In genomic region chr6:36927691-36928546, GRCh38 we compare ENCODE assay signal across 16 cellular contexts. TPM values are rescaled to one million over a fixed set of nuclear protein-coding genes. Genes with fewer than 3 reads are reported as not detected.
DNase-seq lines count a peak whose midpoint lies in the region; ATAC-seq and TF ChIP-seq lines count a peak whose summit lies in the region.
"Had no signal": no experiment of that assay in that cellular context is flagged by ENCODE, and none has a peak within 500 bp of the region (broad histone marks: within the 10 kb centered on the region; RNA-seq: fewer than 3 reads in every experiment).

No MANE protein-coding gene starts in this region.

- H3K4me1 ChIP-seq in esophagus muscularis mucosa: peaks cover 18 to 43% (median 37%) of the 10 kb centered on the region in 4 donors

- peak overlapping the region; percentile 78 for H3K27ac Mint-ChIP-seq in type B pancreatic cell
- H3K27ac Mint-ChIP-seq: activated T-helper 2 cell treated with anti-CD3 and anti-CD28 coated beads, Interferon-gamma antibody, Interleukin-2, Interleukin-4, amounts not matched to agents 10 μg/mL and 5 μg/mL and 100 μg/mL, durations not matched to agents 14 hours and 24 hours and 36 hours; stimulated activated naive CD8-positive, alpha-beta T cell treated with anti-CD3 and anti-CD28 coated beads, Interleukin-15, Interleukin-2, amounts not matched to agents 100 ng/mL and 50 ng/mL, for 24 hours had no signal

- no peak for TF ChIP-seq POLR2A in esophagus muscularis mucosa (IDR thresholded peaks at IDR 0.05; ENCODE audit: low read depth)

- no peaks in the 10 kb centered on the region for H3K9me3 ChIP-seq in esophagus muscularis mucosa
- H3K9me3 ChIP-seq: ovary had no signal

- no peak for TF ChIP-seq EP300 in esophagus muscularis mucosa (IDR thresholded peaks at IDR 0.05)

- peaks cover 2% of the 10 kb centered on the region for H3K9me3 Mint-ChIP-seq in type B pancreatic cell
- H3K9me3 Mint-ChIP-seq: activated CD4-positive, alpha-beta T cell treated with anti-CD3 and anti-CD28 coated beads, Interleukin-2, amount 10 ng/mL, durations not matched to agents 24 days and 14 days; activated T-helper 2 cell treated with anti-CD3 and anti-CD28 coated beads, Interferon-gamma antibody, Interleukin-2, Interleukin-4, amounts not matched to agents 10 μg/mL and 5 μg/mL and 100 μg/mL, durations not matched to agents 14 hours and 24 hours and 36 hours; stimulated activated naive CD8-positive, alpha-beta T cell treated with anti-CD3 and anti-CD28 coated beads, Interleukin-15, Interleukin-2, amounts not matched to agents 100 ng/mL and 50 ng/mL, for 24 hours; T-cell had no signal

- H3K27me3 ChIP-seq in esophagus muscularis mucosa: no peaks in the 10 kb centered on the region
- H3K27me3 ChIP-seq: ovary had no signal

- no peaks in the 10 kb centered on the region for H3K27me3 Mint-ChIP-seq in type B pancreatic cell
- H3K27me3 Mint-ChIP-seq: activated CD4-positive, alpha-beta T cell treated with anti-CD3 and anti-CD28 coated beads, Interleukin-2, amount 10 ng/mL, durations not matched to agents 24 days and 14 days; stimulated activated naive CD8-positive, alpha-beta T cell treated with anti-CD3 and anti-CD28 coated beads, Interleukin-15, Interleukin-2, amounts not matched to agents 100 ng/mL and 50 ng/mL, for 24 hours; T-cell had no signal

- peaks cover 8% of the 10 kb centered on the region for H3K36me3 Mint-ChIP-seq in type B pancreatic cell

- H3K27ac ChIP-seq in esophagus muscularis mucosa (replicated peaks in 1 of 4): peak overlapping the region; percentile 32 to 64 (median 52)

- H3K4me3 ChIP-seq in esophagus muscularis mucosa: no peak overlapping the region
- H3K4me3 ChIP-seq: ovary had no signal

- peaks cover 21% of the 10 kb centered on the region for H3K4me1 Mint-ChIP-seq in type B pancreatic cell (ENCODE audit: unreplicated experiment)

- 38% methylated on average over 12 of the region's 13 CpGs for WGBS in esophagus muscularis mucosa

- peak; percentile 45 for DNase-seq in NCI-H2029 (lab: John Stamatoyannopoulos, UW)
- DNase-seq in NCI-H2029 treated with DMSO at 0.1 percent for 48 hours (lab: John Stamatoyannopoulos, UW): no peak
- DNase-seq in esophagus muscularis mucosa (ENCODE audit: extremely low spot score): no peak
- DNase-seq in myocyte (ENCODE audit: low read depth): peak; percentile 98
- no peak for DNase-seq in type B pancreatic cell (ENCODE audit: extremely low spot score, unreplicated experiment)
- DNase-seq in activated CD4-positive, alpha-beta T cell treated with anti-CD3 and anti-CD28 coated beads, Interleukin-2, amount 50 U/mL, for 48 hours: no peak
- DNase-seq in putamen (ENCODE audit: low spot score): no peak
- DNase-seq: 8988T; activated CD4-positive, alpha-beta T cell treated with anti-CD3 and anti-CD28 coated beads, Interleukin-2, amount 10 ng/mL, durations not matched to agents 24 days and 14 days; stimulated activated CD4-positive, alpha-beta T cell treated with anti-CD3 and anti-CD28 coated beads, Interleukin-4, amount 100 ng/mL, for 1 hour; T-cell had no signal

- no peak overlapping the region for H3K4me3 Mint-ChIP-seq in type B pancreatic cell
- H3K4me3 Mint-ChIP-seq: activated CD4-positive, alpha-beta T cell treated with anti-CD3 and anti-CD28 coated beads, Interleukin-2, amount 10 ng/mL, durations not matched to agents 24 days and 14 days; stimulated activated naive CD8-positive, alpha-beta T cell treated with anti-CD3 and anti-CD28 coated beads, Interleukin-15, Interleukin-2, amounts not matched to agents 100 ng/mL and 50 ng/mL, for 24 hours; T-cell had no signal

- intact Hi-C loops in esophagus muscularis mucosa (cut with DNase I): no loop called here

- H3K36me3 ChIP-seq in esophagus muscularis mucosa: peaks cover 10 to 32% (median 30%) of the 10 kb centered on the region in 4 donors
- H3K36me3 ChIP-seq: ovary had no signal

- no peak for ATAC-seq in HG03280 (IDR thresholded peaks at IDR 0.05; ENCODE audit: unreplicated experiment)
- ATAC-seq: T-cell had no signal

- TF ChIP-seq CTCF in esophagus muscularis mucosa (IDR thresholded peaks at IDR 0.05) (no peak), type B pancreatic cell (conservative IDR thresholded peaks at IDR 0.05) (no peak)

RNA-seq across cellular contexts. Expression of gene PI16, which starts 26.6 kb away (rescaled TPM):
- total RNA-seq in esophagus muscularis mucosa (10 to 100 TPM; 44.8 to 64.3 (median 56.9) TPM), myocyte (not detected in 2 replicates), type B pancreatic cell (ENCODE audit: low replicate concordance) (not detected in 2 replicates)
- polyA plus RNA-seq in myocyte (2012): not detected
- total RNA-seq: activated CD4-positive, alpha-beta T cell treated with anti-CD3 and anti-CD28 coated beads, Interleukin-2, amount 10 ng/mL, durations not matched to agents 24 days and 14 days; activated T-helper 2 cell treated with anti-CD3 and anti-CD28 coated beads, Interferon-gamma antibody, Interleukin-2, Interleukin-4, amounts not matched to agents 10 μg/mL and 5 μg/mL and 100 μg/mL, durations not matched to agents 14 hours and 24 hours and 36 hours; H1 had no signal

RNA-seq across cellular contexts. Expression of gene C6orf89, which starts 42.2 kb away (rescaled TPM):
- 10 to 100 TPM; 56.5 to 66.2 (median 59.0) TPM for total RNA-seq in esophagus muscularis mucosa
- total RNA-seq in myocyte: 44.8 and 65.6 TPM in 2 replicates
- 50.8 TPM for polyA plus RNA-seq in myocyte (2012)
- 37.9 and 42.4 TPM in 2 replicates for total RNA-seq in type B pancreatic cell (ENCODE audit: low replicate concordance)

RNA-seq across cellular contexts. Expression of gene PPIL1, which starts 53.3 kb away (rescaled TPM):
- total RNA-seq in esophagus muscularis mucosa (10 to 100 TPM; 17.6 to 30.3 (median 25.4) TPM), myocyte (28.4 and 31.3 TPM in 2 replicates), type B pancreatic cell (ENCODE audit: low replicate concordance) (35.1 and 50.4 TPM in 2 replicates)
- polyA plus RNA-seq in myocyte (2012): 22.5 TPM

RNA-seq across cellular contexts. Expression of gene MTCH1, which starts 58.1 kb away (rescaled TPM):
- total RNA-seq in esophagus muscularis mucosa (100 to 1,000 TPM; 205 to 258 (median 232) TPM), myocyte (138 and 183 TPM in 2 replicates), type B pancreatic cell (ENCODE audit: low replicate concordance) (163 and 184 TPM in 2 replicates)
- 171 TPM for polyA plus RNA-seq in myocyte (2012)

Comparison
In these comparisons a context has a peak if more than half of its experiments do, and no peak if none do; other contexts are left out.
1. DNase-seq: peak in NCI-H2029 (single experiment) and myocyte (single experiment); none in NCI-H2029 treated with DMSO at 0.1 percent for 48 hours (single experiment), esophagus muscularis mucosa (single experiment), type B pancreatic cell (single experiment), activated CD4-positive, alpha-beta T cell treated with anti-CD3 and anti-CD28 coated beads, Interleukin-2, amount 50 U/mL, for 48 hours (0 of 2) and putamen (single experiment).
2. RNA of gene PI16, which starts 26.6 kb away (total RNA-seq): 44.8 to 64.3 TPM in esophagus muscularis mucosa; not detected in myocyte and not detected in type B pancreatic cell; every median in the first group is over 10 times any median in the second.